ENCODE assay signal across 8 cellular contexts in the genomic region with DNA sequence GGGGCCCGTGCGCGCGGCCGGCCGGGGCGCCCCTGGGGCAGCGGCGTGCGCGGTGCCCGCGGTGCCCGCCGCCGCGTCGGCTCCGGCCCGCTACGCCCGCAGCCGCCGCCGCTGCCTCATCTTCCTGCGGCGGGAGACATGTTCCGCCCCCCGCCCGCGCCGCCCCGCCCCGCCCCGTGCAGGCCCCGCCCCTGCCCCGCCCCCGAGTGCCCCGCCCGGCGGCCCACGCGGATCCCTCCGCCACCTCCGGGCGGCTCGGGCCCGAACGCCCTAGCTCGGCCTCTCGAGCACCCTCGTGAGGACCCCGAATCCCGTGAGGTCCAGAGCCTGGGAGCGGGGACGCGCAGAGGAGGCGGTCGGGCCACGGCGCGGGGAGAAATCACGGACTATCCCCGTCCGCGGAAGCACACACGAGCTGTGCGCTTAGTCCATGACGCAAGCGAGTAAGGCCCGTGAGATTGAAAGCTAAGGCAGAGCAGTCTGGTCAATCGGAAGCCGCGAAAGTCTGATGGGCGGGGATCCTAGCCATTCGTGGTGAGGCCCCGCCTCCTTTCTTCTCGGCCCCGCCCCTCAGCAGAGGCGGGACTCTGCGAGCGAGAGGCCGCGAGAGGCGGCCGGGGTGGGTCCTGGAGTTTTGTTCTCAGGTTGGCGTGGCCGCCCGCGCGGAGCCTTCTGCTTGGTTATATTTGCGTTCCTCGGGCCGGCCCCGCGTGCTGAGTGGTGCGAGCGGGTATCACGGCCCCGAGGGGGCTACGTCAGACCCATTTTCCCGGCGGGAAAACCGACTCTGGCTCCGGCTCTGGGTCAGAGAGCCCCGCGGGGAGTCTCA. TPM values are rescaled to one million over a fixed set of nuclear protein-coding genes. Genes with fewer than 3 reads are reported as not detected.
DNase-seq lines count a peak whose midpoint lies in the region; ATAC-seq, FAIRE-seq and TF ChIP-seq lines count a peak whose summit lies in the region.

A gene (minus strand): TSS at position 145 of the 829 bp plus-strand sequence. CDS start 2,367 bp downstream, outside the sequence.

- peak within 1 kb of the TSS; percentile 82 to 85 for H3K9ac ChIP-seq in kidney (ENCODE audit: low read length in 2 of 2)

- H3K27ac Mint-ChIP-seq in activated CD4-positive, alpha-beta T cell treated with anti-CD3 and anti-CD28 coated beads for 36 hours = peak within 1 kb of the TSS; percentile 91

- no peaks in the 10 kb centered on the region for H3K36me3 ChIP-seq in kidney (ENCODE audit: control insufficient read depth in 1 of 2, insufficient read depth in 2 of 2, low read length in 2 of 2)

- peak; percentile 98 for FAIRE-seq in kidney (lab: Jason Lieb, UNC)

- H3K4me3 ChIP-seq in choroid plexus epithelial cell (ENCODE audit: low read depth, low read length) (peak within 1 kb of the TSS; percentile 87), kidney (ENCODE audit: low read length in 2 of 2) (peak within 1 kb of the TSS; percentile 68 to 82)

- H3K4me1 ChIP-seq in kidney (ENCODE audit: control insufficient read depth in 1 of 2, insufficient read depth in 1 of 2, low read depth in 1 of 2, low read length in 2 of 2) = peaks cover 6 to 11% of the 10 kb centered on the region in 2 donors

- ATAC-seq in HG03442 (IDR thresholded peaks at IDR 0.05; ENCODE audit: unreplicated experiment) = peak; percentile 62
- ATAC-seq in activated CD4-positive, alpha-beta T cell treated with anti-CD3 and anti-CD28 coated beads for 36 hours = peak; percentile 94

- DNase-seq in Ammon's horn (ENCODE audit: low spot score) = peak; percentile 98
- DNase-seq in GM19238 (ENCODE audit: insufficient read length, low spot score) = peak; percentile 98
- peak; percentile 99 for DNase-seq in NCI-H524 (lab: John Stamatoyannopoulos, UW)
- peak; percentile 99 for DNase-seq in activated CD4-positive, alpha-beta T cell treated with anti-CD3 and anti-CD28 coated beads for 36 hours
- peak; percentile 99 for DNase-seq in choroid plexus epithelial cell (ENCODE audit: low read depth)
- peak; percentile 99 for DNase-seq in kidney
- peak; percentile 98 for DNase-seq in stimulated activated CD4-positive, alpha-beta T cell treated with anti-CD3 and anti-CD28 coated beads, Interleukin-15, amount 100 ng/mL, for 24 hours

- H3K9me3 ChIP-seq in kidney (ENCODE audit: control insufficient read depth in 1 of 2, low read length in 2 of 2) = no peaks in the 10 kb centered on the region

- intact Hi-C loops in activated CD4-positive, alpha-beta T cell treated with anti-CD3 and anti-CD28 coated beads for 36 hours (cut with DNase I, micrococcal nuclease) = loop anchor here (1.0 to 5.0 kb wide), 18 partner anchors 20 to 970 kb away; a partner anchor contains a TSS
- intact Hi-C loops in kidney (cut with DNase I) = no loop called here

- peaks cover 32% of the 10 kb centered on the region for H3K4me1 Mint-ChIP-seq in activated CD4-positive, alpha-beta T cell treated with anti-CD3 and anti-CD28 coated beads for 36 hours

- POLR2A ChIA-PET in activated CD4-positive, alpha-beta T cell treated with anti-CD3 and anti-CD28 coated beads for 36 hours (lab: Charles Lee) = interaction anchor here (0.7 to 1.2 kb wide), 2 partner anchors 62 kb away, joined by 4 to 7 read pairs; no protein-coding TSS in a partner anchor

- H3K9me3 Mint-ChIP-seq in activated CD4-positive, alpha-beta T cell treated with anti-CD3 and anti-CD28 coated beads for 36 hours (ENCODE audit: low read depth) = no peaks in the 10 kb centered on the region

- no peaks in the 10 kb centered on the region for H3K27me3 Mint-ChIP-seq in activated CD4-positive, alpha-beta T cell treated with anti-CD3 and anti-CD28 coated beads for 36 hours

- H3K36me3 Mint-ChIP-seq in activated CD4-positive, alpha-beta T cell treated with anti-CD3 and anti-CD28 coated beads for 36 hours (ENCODE audit: low read depth) = peaks cover 14% of the 10 kb centered on the region

- TF ChIP-seq CTCF in choroid plexus epithelial cell (conservative IDR thresholded peaks at IDR 0.05; ENCODE audit: low read depth, low read length) (no peak), kidney (IDR thresholded peaks at IDR 0.05; ENCODE audit: borderline replicate concordance, extremely low read depth, insufficient read depth) (no peak)

- peak within 1 kb of the TSS; percentile 100 for H3K27ac ChIP-seq in kidney (ENCODE audit: low read depth in 2 of 2, low read length in 2 of 2)

- CTCF ChIA-PET in activated CD4-positive, alpha-beta T cell treated with anti-CD3 and anti-CD28 coated beads for 36 hours (lab: Charles Lee) = interaction anchor here (0.7 to 1.2 kb wide), 4 partner anchors 20 to 185 kb away, joined by 3 to 6 read pairs (median 3); a partner anchor contains a TSS

- H3K4me3 Mint-ChIP-seq in activated CD4-positive, alpha-beta T cell treated with anti-CD3 and anti-CD28 coated beads for 36 hours = peak within 1 kb of the TSS; percentile 88

RNA-seq across cellular contexts. Expression of the gene that starts here (rescaled TPM):
- total RNA-seq in activated CD4-positive, alpha-beta T cell treated with anti-CD3 and anti-CD28 coated beads for 36 hours = 100 to 1,000 TPM; 115 to 133 TPM
- total RNA-seq in kidney = 50.2 TPM
- 20.3 TPM for polyA plus RNA-seq in kidney (ENCODE audit: insufficient read depth, low read depth, low replicate concordance)

Comparison
In these comparisons a context has a peak if more than half of its experiments do, and no peak if none do; other contexts are left out.
1. Peak in every context shown above with its lines: DNase-seq, ATAC-seq, H3K4me3 ChIP-seq and H3K27ac ChIP-seq.